16 cellular contexts compared by ENCODE assay signal in genomic region chr11:30046211-30046945, GRCh38. TPM values are rescaled to one million over a fixed set of nuclear protein-coding genes. Genes with fewer than 3 reads are reported as not detected.
DNase-seq lines count a peak whose midpoint lies in the region; ATAC-seq, FAIRE-seq and TF ChIP-seq lines count a peak whose summit lies in the region.
"Had no signal": no experiment of that assay in that cellular context is flagged by ENCODE, and none has a peak within 500 bp of the region (broad histone marks: within the 10 kb centered on the region; RNA-seq: fewer than 3 reads in every experiment).

No MANE protein-coding gene starts in this region.

- TF ChIP-seq POLR2A in HepG2 (IDR thresholded peaks at IDR 0.05; ENCODE audit: insufficient read depth in 1 of 2, low read depth in 2 of 2, low read length in 2 of 2) (no peak), right lobe of liver (IDR thresholded peaks at IDR 0.05) (no peak)

- FAIRE-seq in HepG2 (lab: Jason Lieb, UNC) (no peak), pancreas (lab: Jason Lieb, UNC) (no peak)
- FAIRE-seq: islet of Langerhans had no signal

- H3K4me1 Mint-ChIP-seq in WTC11: no peaks in the 10 kb centered on the region

- H3K36me3 ChIP-seq in HepG2 (replicated peaks in 1 of 2; ENCODE audit: control insufficient read depth in 1 of 2, insufficient read depth in 2 of 2, low read length in 2 of 2): no peaks in the 10 kb centered on the region
- no peaks in the 10 kb centered on the region for H3K36me3 ChIP-seq in right lobe of liver
- H3K36me3 ChIP-seq in pancreas: no peaks in the 10 kb centered on the region

- H3K4me3 ChIP-seq in HepG2 (replicated peaks in 1 of 3; ENCODE audit: insufficient read depth in 1 of 3, low read depth in 2 of 3, low read length in 3 of 3) (no peak overlapping the region), right lobe of liver (no peak overlapping the region), pancreas (no peak overlapping the region)

- H3K36me3 Mint-ChIP-seq in WTC11: no peaks in the 10 kb centered on the region

- TF ChIP-seq EP300 in HepG2 (IDR thresholded peaks at IDR 0.05; ENCODE audit: low read depth in 2 of 2, low read length in 2 of 2) (no peak), HepG2 (CRISPR knock-in tag; IDR thresholded peaks at IDR 0.05; ENCODE audit: borderline replicate concordance) (no peak)

- no peak overlapping the region for H3K27ac Mint-ChIP-seq in WTC11
- H3K27ac Mint-ChIP-seq: activated CD8-positive, alpha-beta T cell treated with anti-CD3 and anti-CD28 coated beads, Interleukin-2, amount 10 ng/mL, durations not matched to agents 7 days and 5 days; activated T-helper 2 cell treated with anti-CD3 and anti-CD28 coated beads, Interferon-gamma antibody, Interleukin-2, Interleukin-4, amounts not matched to agents 10 μg/mL and 5 μg/mL and 100 μg/mL, durations not matched to agents 14 hours and 24 hours and 36 hours had no signal

- CTCF ChIA-PET in HepG2 (lab: Yijun Ruan, JAX; ENCODE audit: low intra/inter-chr PET ratio, low total read pairs) (no interaction called here), WTC11 (lab: Charles Lee) (interaction anchor here (0.6 to 1.6 kb wide), 7 partner anchors 8 to 412 kb away, joined by 3 to 7 read pairs (median 3); no protein-coding TSS in a partner anchor), RWPE1 (lab: Yijun Ruan, JAX) (no interaction called here)

- peaks cover 75% of the 10 kb centered on the region for H3K27me3 Mint-ChIP-seq in WTC11 (ENCODE audit: low read depth)

- H3K27me3 ChIP-seq in HepG2 (ENCODE audit: control insufficient read depth in 1 of 2, insufficient read depth in 2 of 2, low read length in 2 of 2) (no peaks in the 10 kb centered on the region; a peak in 1 of 5 replicates), right lobe of liver (no peaks in the 10 kb centered on the region), pancreas (no peaks in the 10 kb centered on the region)

- H3K27ac ChIP-seq in HepG2 (ENCODE audit: extremely low read length, insufficient read depth, low read length): no peak overlapping the region
- H3K27ac ChIP-seq in right lobe of liver: no peak overlapping the region
- no peak overlapping the region for H3K27ac ChIP-seq in pancreas
- H3K27ac ChIP-seq in RWPE1: no peak overlapping the region

- H3K9me3 Mint-ChIP-seq in WTC11: no peaks in the 10 kb centered on the region

- POLR2A ChIA-PET in HepG2 (lab: Yijun Ruan, JAX): no interaction called here
- POLR2A ChIA-PET in WTC11 (lab: Charles Lee): no interaction called here
- POLR2A ChIA-PET in RWPE1 (lab: Yijun Ruan, JAX; ENCODE audit: low non-redundant PET): no interaction called here

- TF ChIP-seq CTCF in HepG2 (CRISPR knock-in tag; IDR thresholded peaks at IDR 0.05) (0 out of 2 replicates have a peak, but pooled peaks have one; percentile 6), right lobe of liver (IDR thresholded peaks at IDR 0.05) (no peak), WTC11 (IDR thresholded peaks at IDR 0.05) (no peak), pancreas (IDR thresholded peaks at IDR 0.05) (no peak), RWPE1 (conservative IDR thresholded peaks at IDR 0.05; ENCODE audit: low read depth) (no peak)

- ATAC-seq in HepG2 (peak; percentile 74), right lobe of liver (no peak), WTC11 (peak; percentile 99), pancreas (no peak)
- ATAC-seq: activated CD8-positive, alpha-beta T cell treated with anti-CD3 and anti-CD28 coated beads, Interleukin-2, amount 10 ng/mL, durations not matched to agents 7 days and 5 days had no signal

- no peak for DNase-seq in HepG2 (ENCODE audit: low spot score)
- no peak for DNase-seq in right lobe of liver
- DNase-seq in HuH-7 (ENCODE audit: low spot score): peak; percentile 46
- peak; percentile 52 for DNase-seq in WTC11 (ENCODE audit: low spot score)
- no peak for DNase-seq in HCEC 1CT
- DNase-seq in pancreas: no peak
- no peak for DNase-seq in RWPE1 (ENCODE audit: low spot score)
- no peak for DNase-seq in SKM-1 treated with dmso at 0.1 percent for 144 hours (lab: John Stamatoyannopoulos, UW; ENCODE audit: unreplicated experiment)
- DNase-seq: activated CD8-positive, alpha-beta T cell treated with anti-CD3 and anti-CD28 coated beads, Interleukin-2, amount 10 ng/mL, durations not matched to agents 7 days and 5 days; KG1; mesenchymal stem cell; NCI-H2029; SIG-M5; stimulated activated CD4-positive, alpha-beta T cell treated with anti-CD3 and anti-CD28 coated beads, Interleukin-4, amount 100 ng/mL, for 4 hours had no signal

- H4K20me1 ChIP-seq in HepG2 (ENCODE audit: insufficient read depth, low read length): no peaks in the 10 kb centered on the region

- no TSS peak for BruUV-seq in HepG2 (replicated peaks; lab: Mats Ljungman, UMichigan)

- TF ChIP-seq RAD21 in HepG2 (CRISPR knock-in tag; IDR thresholded peaks at IDR 0.05): no peak

- no peak overlapping the region for H2AFZ ChIP-seq in HepG2 (ENCODE audit: low read length)

- H3K4me1 ChIP-seq in HepG2 (ENCODE audit: insufficient read depth, low read length): no peaks in the 10 kb centered on the region
- no peaks in the 10 kb centered on the region for H3K4me1 ChIP-seq in right lobe of liver
- H3K4me1 ChIP-seq in pancreas: no peaks in the 10 kb centered on the region

- H3K9ac ChIP-seq in HepG2 (ENCODE audit: insufficient read depth, low read depth, low read length): no peak overlapping the region

- in situ Hi-C loops in HepG2 (cut with HindIII; ENCODE audit: extremely low pct_ligation_motif_present, low pct_unique_long_range_greater_than_20kb): no loop called here

- 39% methylated on average over 7 of the region's 10 CpGs for WGBS in HepG2 (ENCODE audit: low lambda C conversion rate)
- 26% methylated on average over 6 of the region's 10 CpGs for WGBS in right lobe of liver (ENCODE audit: insufficient coverage, low coverage, low lambda C conversion rate, missing lambda C conversion rate)
- WGBS in pancreas, 2 donors: 28 to 31% methylated on average over 10 of the region's 10 CpGs

- no peak overlapping the region for H3K4me2 ChIP-seq in HepG2 (ENCODE audit: low read depth, low read length)

- no peaks in the 10 kb centered on the region for H3K79me2 ChIP-seq in HepG2 (ENCODE audit: insufficient read depth, low read length)

- no peak overlapping the region for H3K4me3 Mint-ChIP-seq in WTC11
- H3K4me3 Mint-ChIP-seq: activated CD8-positive, alpha-beta T cell treated with anti-CD3 and anti-CD28 coated beads, Interleukin-2, amount 10 ng/mL, durations not matched to agents 7 days and 5 days had no signal

- intact Hi-C loops in HepG2 (cut with micrococcal nuclease; ENCODE audit: unreplicated experiment): no loop called here
- intact Hi-C loops in right lobe of liver (cut with DNase I): no loop called here
- intact Hi-C loops in pancreas (cut with DNase I): no loop called here

- H3K9me3 ChIP-seq in HepG2 (ENCODE audit: low read length): no peaks in the 10 kb centered on the region
- H3K9me3 ChIP-seq in right lobe of liver: no peaks in the 10 kb centered on the region
- H3K9me3 ChIP-seq in pancreas: no peaks in the 10 kb centered on the region

TF ChIP-seq in HepG2, 621 proteins besides CTCF, POLR2A, EP300 and RAD21:
- TF ChIP-seq ZNF546 (CRISPR knock-in tag; conservative IDR thresholded peaks at IDR 0.05): no peak
TF ChIP-seq in HepG2: peak in this region for 0.

TF ChIP-seq in WTC11, 78 proteins besides CTCF, POLR2A, EP300 and RAD21 (continues in another document):
- TF ChIP-seq ZNF423 (CRISPR knock-in tag; IDR thresholded peaks at IDR 0.05): peak; percentile 62; the same call in 1 of the 2 replicates
- no peak for TF ChIP-seq E2F4 (CRISPR knock-in tag; IDR thresholded peaks at IDR 0.05; ENCODE audit: borderline replicate concordance, low read depth)
- TF ChIP-seq ZNF121 (CRISPR knock-in tag; IDR thresholded peaks at IDR 0.05): peak; percentile 94
- no peak for TF ChIP-seq GTF2I (CRISPR knock-in tag; conservative IDR thresholded peaks at IDR 0.05)
- TF ChIP-seq NFE2L1 (CRISPR knock-in tag; IDR thresholded peaks at IDR 0.05): no peak

RNA-seq across cellular contexts. Expression of gene KCNA4, which starts 29.5 kb away (rescaled TPM):
- total RNA-seq in HepG2 (2016; rRNA removed; fragmentation: Illumina TruSeq; extraction: Trizol) (not detected in 2 replicates), right lobe of liver (not detected), WTC11 (2021) (0.11 TPM in 1 of 3 replicates, not detected in the others), pancreas (not detected)
- not detected in 2 replicates for total RNA-seq in HepG2 (2016; cell fraction: cytosol; rRNA removed; fragmentation: Illumina TruSeq; extraction: Trizol; ENCODE audit: low read depth)
- total RNA-seq in HepG2 (2016; cell fraction: insoluble cytoplasmic fraction; rRNA removed; fragmentation: Illumina TruSeq; extraction: Trizol): not detected in 2 replicates
- not detected in 2 replicates for total RNA-seq in HepG2 (2016; cell fraction: membrane; rRNA removed; fragmentation: Illumina TruSeq; extraction: Trizol)
- total RNA-seq in HepG2 (2016; cell fraction: nucleus; rRNA removed; fragmentation: Illumina TruSeq; extraction: Trizol): not detected in 2 replicates
- polyA plus RNA-seq in HepG2 (2011; rRNA removed) (not detected in 2 replicates), pancreas (under 1 TPM in 1 of 2 donors, not detected in 1; 0.15 TPM)
- not detected in 2 replicates for polyA plus RNA-seq in HepG2 (2011; cell fraction: cytosol; rRNA removed)
- polyA plus RNA-seq in HepG2 (2011; cell fraction: nucleus; rRNA removed): not detected in 2 replicates
- polyA plus RNA-seq in HepG2 (2012): not detected in 2 replicates
- not detected in 2 replicates for polyA plus RNA-seq in HepG2 (2016; cell fraction: cytosol; fragmentation: Illumina TruSeq; extraction: Trizol; ENCODE audit: low read depth)
- polyA plus RNA-seq in HepG2 (2016; cell fraction: insoluble cytoplasmic fraction; fragmentation: Illumina TruSeq; extraction: Trizol; ENCODE audit: low read depth): not detected in 2 replicates
- not detected in 2 replicates for polyA plus RNA-seq in HepG2 (2016; cell fraction: membrane; fragmentation: Illumina TruSeq; extraction: Trizol; ENCODE audit: low read depth)
- polyA plus RNA-seq in HepG2 (2016; cell fraction: nucleus; fragmentation: Illumina TruSeq; extraction: Trizol; ENCODE audit: insufficient read depth, low read depth): not detected in 2 replicates
- polyA minus RNA-seq in HepG2 (2011; rRNA and poly(A)+ RNA removed; ENCODE audit: low replicate concordance): not detected in 2 replicates
- not detected in 2 replicates for polyA minus RNA-seq in HepG2 (2011; cell fraction: cytosol; rRNA and poly(A)+ RNA removed)
- not detected in 2 replicates for polyA minus RNA-seq in HepG2 (2011; cell fraction: nucleus; rRNA and poly(A)+ RNA removed)
- total RNA-seq: activated CD8-positive, alpha-beta T cell treated with anti-CD3 and anti-CD28 coated beads, Interleukin-2, amount 10 ng/mL, durations not matched to agents 7 days and 5 days; activated T-helper 2 cell treated with anti-CD3 and anti-CD28 coated beads, Interferon-gamma antibody, Interleukin-2, Interleukin-4, amounts not matched to agents 10 μg/mL and 5 μg/mL and 100 μg/mL, durations not matched to agents 14 hours and 24 hours and 36 hours had no signal

Comparison
In these comparisons a context has a peak if more than half of its experiments do, and no peak if none do; other contexts are left out.
1. ATAC-seq: peak in HepG2 (single experiment) and WTC11 (single experiment); none in right lobe of liver (0 of 4) and pancreas (0 of 4).
2. DNase-seq: peak in HuH-7 (single experiment) and WTC11 (single experiment); none in HepG2 (single experiment), right lobe of liver (0 of 3), HCEC 1CT (single experiment), pancreas (0 of 6), RWPE1 (single experiment) and SKM-1 treated with dmso at 0.1 percent for 144 hours (single experiment).
3. Of the 50 proteins assayed by ChIP-seq in both HepG2 and WTC11: peak only in HepG2: CTCF; only in WTC11: ZNF121; in both: none; in neither: 48.